ENCODE assay signal across 8 cellular contexts in genomic region chr6:13487122-13488014, GRCh38. TPM values are rescaled to one million over a fixed set of nuclear protein-coding genes. Genes with fewer than 3 reads are reported as not detected.
DNase-seq lines count a peak whose midpoint lies in the region; ATAC-seq and TF ChIP-seq lines count a peak whose summit lies in the region.

GFOD1 (minus strand) TSS chr6:13487600; CDS start chr6:13486890, 710 bp downstream.

- POLR2A ChIA-PET in BJ (lab: Charles Lee): no interaction called here

- H3K9ac ChIP-seq in liver (ENCODE audit: low read depth in 1 of 2, low read length in 2 of 2): peak within 1 kb of the TSS; percentile 55 to 77

- H3K4me1 ChIP-seq in liver (ENCODE audit: control insufficient read depth in 4 of 4, insufficient read depth in 4 of 4, low read length in 3 of 4): peaks cover 5 to 40% (median 21%) of the 10 kb centered on the region in 4 donors

- CTCF ChIA-PET in BJ (lab: Yijun Ruan, JAX): interaction anchor here (1.0 to 1.9 kb wide), 7 partner anchors 11 to 128 kb away, joined by 3 to 7 read pairs (median 3); partner anchors contain the start of genes NOL7 and SIRT5

- peak within 1 kb of the TSS; percentile 86 to 94 for H3K27ac ChIP-seq in liver (ENCODE audit: low read depth in 1 of 2, low read length in 2 of 2)

- H3K4me3 ChIP-seq in BJ (ENCODE audit: low read depth, low read length): peak within 1 kb of the TSS; percentile 57
- H3K4me3 ChIP-seq in liver (ENCODE audit: low read depth in 1 of 3, low read length in 3 of 3): peak within 1 kb of the TSS; percentile 70 to 91 (median 81)

- H3K27me3 ChIP-seq in BJ (ENCODE audit: control insufficient read depth, insufficient read depth, low read length): no peaks in the 10 kb centered on the region
- no peaks in the 10 kb centered on the region for H3K27me3 ChIP-seq in liver (ENCODE audit: control insufficient read depth in 4 of 4, insufficient read depth in 4 of 4, low read length in 3 of 4)

- TF ChIP-seq CTCF in BJ (IDR thresholded peaks at IDR 0.05; ENCODE audit: insufficient read depth, low read depth, low read length): no peak; the same call in 1 of the 2 replicates
- TF ChIP-seq CTCF in liver (IDR thresholded peaks at IDR 0.05; ENCODE audit: low read depth, low read length, missing input control): no peak

- WGBS in liver: under 1% methylated on average over 109 of the region's 109 CpGs

- peak; percentile 16 to 34 for TF ChIP-seq RAD21 in liver (IDR thresholded peaks at IDR 0.05)

- H3K9me3 ChIP-seq in liver (ENCODE audit: control insufficient read depth in 4 of 4, low read length in 3 of 4): no peaks in the 10 kb centered on the region

- H3K36me3 ChIP-seq in BJ (ENCODE audit: control insufficient read depth, insufficient read depth, low read length) (no peaks in the 10 kb centered on the region), liver (ENCODE audit: control insufficient read depth in 4 of 4, insufficient read depth in 3 of 4, low read depth in 1 of 4, low read length in 3 of 4) (no peaks in the 10 kb centered on the region)

- ATAC-seq in HG03432 (IDR thresholded peaks at IDR 0.05; ENCODE audit: unreplicated experiment): peak; percentile 79

- DNase-seq in BJ (ENCODE audit: low read depth): peak; percentile 31
- peak; percentile 91 for DNase-seq in GM19238 (ENCODE audit: insufficient read length, low spot score)
- peak; percentile 84 to 89 for DNase-seq in NCI-H524 (lab: John Stamatoyannopoulos, UW)
- peak; percentile 59 for DNase-seq in activated CD4-positive, alpha-beta T cell treated with anti-CD3 and anti-CD28 coated beads, Interleukin-2, amount 50 U/mL, for 1 hour
- DNase-seq in dermis microvascular lymphatic vessel endothelial cell (ENCODE audit: low read depth in 2 of 2): peak; percentile 73 to 91
- peak; percentile 75 to 79 for DNase-seq in stimulated activated CD4-positive, alpha-beta T cell treated with anti-CD3 and anti-CD28 coated beads, Interleukin-4, amount 100 ng/mL, for 4 hours

TF ChIP-seq in liver, 16 proteins besides CTCF, POLR2A, EP300 and RAD21:
- TF ChIP-seq ATF3 (IDR thresholded peaks at IDR 0.05) (no peak), EGR1 (IDR thresholded peaks at IDR 0.05; ENCODE audit: low read depth in 2 of 2) (no peak), SP1 (IDR thresholded peaks at IDR 0.05) (peak; percentile 38), RXRA (IDR thresholded peaks at IDR 0.05) (peak in 1 of 2 donors; percentile 24), HNF4A (conservative IDR thresholded peaks at IDR 0.05) (peak in 1 of 2 donors; percentile 10), TAF1 (conservative IDR thresholded peaks at IDR 0.05) (no peak)

RNA-seq across cellular contexts. Expression of gene GFOD1, which starts in this region (rescaled TPM):
- 0.76 and 0.89 TPM in 2 replicates for polyA plus RNA-seq in BJ (2011; rRNA removed)
- polyA minus RNA-seq in BJ (2011; rRNA and poly(A)+ RNA removed): 1.7 and 1.9 TPM in 2 replicates
- 19.2 and 26.7 TPM in 2 replicates for total RNA-seq in dermis microvascular lymphatic vessel endothelial cell
- total RNA-seq in liver: 10 to 100 TPM in 1 of 2 donors, 1 to 10 TPM in 1; 7.4 to 16.8 TPM
- polyA plus RNA-seq in liver: 1 to 10 TPM; 2.6 TPM

Comparison
In these comparisons a context has a peak if more than half of its experiments do, and no peak if none do; other contexts are left out.
1. Peak in every context shown above with its lines: DNase-seq, ATAC-seq, H3K4me3 ChIP-seq and H3K27ac ChIP-seq.
2. DNase-seq: peak in every context shown above with its lines; median percentile 91 in GM19238; 86 in NCI-H524; 82 in dermis microvascular lymphatic vessel endothelial cell; 77 in stimulated activated CD4-positive, alpha-beta T cell treated with anti-CD3 and anti-CD28 coated beads, Interleukin-4, amount 100 ng/mL, for 4 hours; 59 in activated CD4-positive, alpha-beta T cell treated with anti-CD3 and anti-CD28 coated beads, Interleukin-2, amount 50 U/mL, for 1 hour; 31 in BJ.